ENCODE assay signal across 27 cellular contexts in genomic region chr6:156507656-156508055, GRCh38.
"Had no signal": no experiment of that assay in that cellular context is flagged by ENCODE, and none has a peak within 500 bp of the region (broad histone marks: within the 10 kb centered on the region; RNA-seq: fewer than 3 reads in every experiment).

No MANE protein-coding gene starts in this region.

- H3K27me3 ChIP-seq: esophagus squamous epithelium, left lung, neural progenitor cell, right atrium auricular region, sigmoid colon, stomach, tibial nerve, upper lobe of left lung had no signal

- H3K4me1 Mint-ChIP-seq: neural progenitor cell had no signal

- H3K4me3 Mint-ChIP-seq: effector memory CD8-positive, alpha-beta T cell; naive thymus-derived CD4-positive, alpha-beta T cell; neural progenitor cell; stimulated activated effector memory CD8-positive, alpha-beta T cell treated with anti-CD3 and anti-CD28 coated beads, Interleukin-12 subunit alpha, Interleukin-12 subunit beta, amount 100 ng/mL, for 72 hours had no signal

- ATAC-seq: effector memory CD8-positive, alpha-beta T cell; left lung; naive thymus-derived CD4-positive, alpha-beta T cell; stimulated activated effector memory CD8-positive, alpha-beta T cell treated with anti-CD3 and anti-CD28 coated beads, Interleukin-12 subunit alpha, Interleukin-12 subunit beta, amount 100 ng/mL, for 72 hours had no signal

- H3K4me1 ChIP-seq: esophagus squamous epithelium, left lung, neural progenitor cell, parathyroid adenoma, right atrium auricular region, sigmoid colon, stomach, tibial nerve, upper lobe of left lung had no signal

- H3K9me3 ChIP-seq: esophagus squamous epithelium, left lung, right atrium auricular region, sigmoid colon, stomach, thoracic aorta, tibial nerve, upper lobe of left lung had no signal

- DNase-seq: dermis blood vessel endothelial cell; effector memory CD8-positive, alpha-beta T cell; erythroblast; esophagus squamous epithelium; foreskin melanocyte; glutamatergic neuron; kidney; left lung; mesendoderm; midbrain; naive thymus-derived CD4-positive, alpha-beta T cell; sigmoid colon; stimulated activated CD4-positive, alpha-beta T cell treated with anti-CD3 and anti-CD28 coated beads, Interleukin-2, amount 100 ng/mL, for 24 hours; stimulated activated CD4-positive, alpha-beta T cell treated with anti-CD3 and anti-CD28 coated beads, Interleukin-4, amount 100 ng/mL, for 24 hours; stimulated activated naive CD4-positive, alpha-beta T cell treated with Interleukin-2 at 50 U/mL for 16 hours; stomach; substantia nigra; upper lobe of left lung had no signal

- H3K4me3 ChIP-seq: coronary artery, esophagus squamous epithelium, left lung, neural progenitor cell, right atrium auricular region, sigmoid colon, stomach, thoracic aorta, tibial nerve, upper lobe of left lung had no signal

- H3K4me2 ChIP-seq: neural progenitor cell had no signal

- H3K36me3 Mint-ChIP-seq: naive thymus-derived CD4-positive, alpha-beta T cell; neural progenitor cell; stimulated activated effector memory CD8-positive, alpha-beta T cell treated with anti-CD3 and anti-CD28 coated beads, Interleukin-12 subunit alpha, Interleukin-12 subunit beta, amount 100 ng/mL, for 72 hours had no signal

- H3K9me3 Mint-ChIP-seq: effector memory CD8-positive, alpha-beta T cell; nephron; neural progenitor cell; stimulated activated effector memory CD8-positive, alpha-beta T cell treated with anti-CD3 and anti-CD28 coated beads, Interleukin-12 subunit alpha, Interleukin-12 subunit beta, amount 100 ng/mL, for 72 hours had no signal

- H3K27ac Mint-ChIP-seq: effector memory CD8-positive, alpha-beta T cell; naive thymus-derived CD4-positive, alpha-beta T cell; nephron; neural progenitor cell; progenitor cell of endocrine pancreas; stimulated activated effector memory CD8-positive, alpha-beta T cell treated with anti-CD3 and anti-CD28 coated beads, Interleukin-12 subunit alpha, Interleukin-12 subunit beta, amount 100 ng/mL, for 72 hours had no signal

- H3K27ac ChIP-seq: coronary artery, esophagus squamous epithelium, left lung, neural progenitor cell, parathyroid adenoma, right atrium auricular region, sigmoid colon, stomach, thoracic aorta, tibial nerve, upper lobe of left lung had no signal

- H3K9ac ChIP-seq: neural progenitor cell, parathyroid adenoma had no signal

- H3K79me2 ChIP-seq: parathyroid adenoma had no signal

- H2AFZ ChIP-seq: neural progenitor cell, parathyroid adenoma had no signal

- H3K36me3 ChIP-seq: esophagus squamous epithelium, left lung, neural progenitor cell, right atrium auricular region, sigmoid colon, stomach, thoracic aorta, tibial nerve, upper lobe of left lung had no signal
